1 cellular context compared by ENCODE assay signal in genomic region chr2:232573821-232574435, GRCh38.
TF ChIP-seq lines count a peak whose summit lies in the region.

No MANE protein-coding gene starts in this region.

TF ChIP-seq in HepG2, 621 proteins besides CTCF, POLR2A, EP300 and RAD21:
- TF ChIP-seq MYPOP (CRISPR knock-in tag; IDR thresholded peaks at IDR 0.05) (0 out of 2 replicates have a peak, but pooled peaks have one; percentile 31), ZNF280B (CRISPR knock-in tag; IDR thresholded peaks at IDR 0.05; ENCODE audit: borderline replicate concordance) (0 out of 2 replicates have a peak, but pooled peaks have one; percentile 19), SOX6 (IDR thresholded peaks at IDR 0.05) (no peak), SOX6 (CRISPR knock-in tag; IDR thresholded peaks at IDR 0.05) (0 out of 2 replicates have a peak, but pooled peaks have one; percentile 15), ZNF687 (CRISPR knock-in tag; IDR thresholded peaks at IDR 0.05) (peak; percentile 53), FOXP4 (CRISPR knock-in tag; IDR thresholded peaks at IDR 0.05) (no peak), MAF1 (CRISPR knock-in tag; IDR thresholded peaks at IDR 0.05; ENCODE audit: borderline replicate concordance) (0 out of 2 replicates have a peak, but pooled peaks have one; percentile 6), ZNF605 (CRISPR knock-in tag; IDR thresholded peaks at IDR 0.05) (0 out of 2 replicates have a peak, but pooled peaks have one; percentile 35), ZNF761 (CRISPR knock-in tag; conservative IDR thresholded peaks at IDR 0.05) (0 out of 2 replicates have a peak, but pooled peaks have one; percentile 4), GABPA (IDR thresholded peaks at IDR 0.05; ENCODE audit: low read depth, low read length) (no peak), GABPA (CRISPR knock-in tag; IDR thresholded peaks at IDR 0.05; ENCODE audit: low read depth) (no peak), SOX13 (IDR thresholded peaks at IDR 0.05) (no peak), SOX13 (CRISPR knock-in tag; conservative IDR thresholded peaks at IDR 0.05 in 1 of 2, IDR thresholded peaks at IDR 0.05 in 1 of 2) (peak in 1 of 2 experiments; percentile 40; a peak in 1 of 4 replicates)
